In genomic region chr2:109375131-109375561, GRCh38 we compare ENCODE assay signal across 11 cellular contexts.
"Had no signal": no experiment of that assay in that cellular context is flagged by ENCODE, and none has a peak within 500 bp of the region (broad histone marks: within the 10 kb centered on the region; RNA-seq: fewer than 3 reads in every experiment).

No MANE protein-coding gene starts in this region.

- DNase-seq: activated CD4-positive, alpha-beta memory T cell treated with anti-CD3 and anti-CD28 coated beads for 36 hours; activated naive CD4-positive, alpha-beta T cell treated with Interleukin-2 at 50 U/mL for 16 hours; anterior cingulate cortex; esophagus squamous epithelium; hippocampal formation; lower lobe of right lung; nephron progenitor cell; T-helper 9 cell had no signal

- H3K27me3 ChIP-seq: esophagus squamous epithelium, uterus had no signal

- H3K36me3 ChIP-seq: uterus had no signal

- H3K4me1 ChIP-seq: esophagus squamous epithelium, uterus had no signal

- H3K4me3 ChIP-seq: esophagus squamous epithelium, lower lobe of right lung, uterus had no signal

- H3K9me3 ChIP-seq: esophagus squamous epithelium, lower lobe of right lung, uterus had no signal

- H3K27ac ChIP-seq: esophagus squamous epithelium, lower lobe of right lung, uterus had no signal

- H3K4me3 Mint-ChIP-seq: activated CD4-positive, alpha-beta memory T cell treated with anti-CD3 and anti-CD28 coated beads for 36 hours; mesothelial cell of epicardium; nephron progenitor cell; stimulated activated effector memory CD8-positive, alpha-beta T cell treated with anti-CD3 and anti-CD28 coated beads, Interleukin-12 subunit alpha, Interleukin-12 subunit beta, amount 100 ng/mL, for 72 hours had no signal

- H3K4me1 Mint-ChIP-seq: mesothelial cell of epicardium; stimulated activated effector memory CD8-positive, alpha-beta T cell treated with anti-CD3 and anti-CD28 coated beads, Interleukin-12 subunit alpha, Interleukin-12 subunit beta, amount 100 ng/mL, for 72 hours had no signal

- H3K9me3 Mint-ChIP-seq: activated CD4-positive, alpha-beta memory T cell treated with anti-CD3 and anti-CD28 coated beads for 36 hours; mesothelial cell of epicardium; nephron progenitor cell; stimulated activated effector memory CD8-positive, alpha-beta T cell treated with anti-CD3 and anti-CD28 coated beads, Interleukin-12 subunit alpha, Interleukin-12 subunit beta, amount 100 ng/mL, for 72 hours had no signal

- H3K36me3 Mint-ChIP-seq: activated CD4-positive, alpha-beta memory T cell treated with anti-CD3 and anti-CD28 coated beads for 36 hours; mesothelial cell of epicardium; stimulated activated effector memory CD8-positive, alpha-beta T cell treated with anti-CD3 and anti-CD28 coated beads, Interleukin-12 subunit alpha, Interleukin-12 subunit beta, amount 100 ng/mL, for 72 hours had no signal

- H3K27ac Mint-ChIP-seq: activated CD4-positive, alpha-beta memory T cell treated with anti-CD3 and anti-CD28 coated beads for 36 hours; mesothelial cell of epicardium; nephron progenitor cell; stimulated activated effector memory CD8-positive, alpha-beta T cell treated with anti-CD3 and anti-CD28 coated beads, Interleukin-12 subunit alpha, Interleukin-12 subunit beta, amount 100 ng/mL, for 72 hours had no signal
